In genomic region chr18:45540146-45540545, GRCh38 we compare ENCODE assay signal across 17 cellular contexts.
"Had no signal": no experiment of that assay in that cellular context is flagged by ENCODE, and none has a peak within 500 bp of the region (broad histone marks: within the 10 kb centered on the region; RNA-seq: fewer than 3 reads in every experiment).

No MANE protein-coding gene starts in this region.

- H3K36me3 Mint-ChIP-seq: neural progenitor cell; stimulated activated memory B cell treated with anti-CD40 and anti-IgM and Interleukin-4, amounts not matched to agents 10 μg/mL and 1 μg/mL and 100 μg/mL, for 72 hours had no signal

- H3K4me1 ChIP-seq: breast epithelium, neural progenitor cell, pancreas, thyroid gland had no signal

- H3K4me1 Mint-ChIP-seq: activated naive CD8-positive, alpha-beta T cell treated with anti-CD3 and anti-CD28 coated beads, Interleukin-2, amount 50 U/mL, for 24 hours; activated T-helper 17 cell treated with anti-CD3 and anti-CD28 coated beads, Interleukin-2, amount 50 U/mL, for 72 hours; neural progenitor cell; stimulated activated memory B cell treated with anti-CD40 and anti-IgM and Interleukin-4, amounts not matched to agents 10 μg/mL and 1 μg/mL and 100 μg/mL, for 72 hours had no signal

- H3K27me3 Mint-ChIP-seq: dendritic cell treated with granulocyte-macrophage colony-stimulating factor and Interleukin-4, amounts not matched to agents 40 ng/mL and 50 ng/mL, for 4 days had no signal

- ATAC-seq: activated naive CD8-positive, alpha-beta T cell treated with anti-CD3 and anti-CD28 coated beads, Interleukin-2, amount 50 U/mL, for 24 hours; activated T-helper 17 cell treated with anti-CD3 and anti-CD28 coated beads, Interleukin-2, amount 50 U/mL, for 72 hours; effector memory CD8-positive, alpha-beta T cell; pancreas; stimulated activated memory B cell treated with anti-CD40 and anti-IgM and Interleukin-4, amounts not matched to agents 10 μg/mL and 1 μg/mL and 100 μg/mL, for 72 hours had no signal

- DNase-seq: activated CD4-positive, alpha-beta T cell treated with anti-CD3 and anti-CD28 coated beads for 1 hour; activated CD4-positive, alpha-beta T cell treated with anti-CD3 and anti-CD28 coated beads, Interleukin-2, amount 50 U/mL, for 4 hours; activated naive CD4-positive, alpha-beta T cell treated with Interleukin-2 at 50 U/mL for 16 hours; activated naive CD8-positive, alpha-beta T cell treated with anti-CD3 and anti-CD28 coated beads, Interleukin-2, amount 50 U/mL, for 24 hours; activated T-cell treated with anti-CD3 and anti-CD28 coated beads for 4 hours; effector memory CD8-positive, alpha-beta T cell; head of caudate nucleus; left ventricle myocardium inferior; pancreas; stimulated activated CD4-positive, alpha-beta T cell treated with anti-CD3 and anti-CD28 coated beads, Interleukin-2, amount 100 ng/mL, for 48 hours; thyroid gland had no signal

- H3K36me3 ChIP-seq: breast epithelium, left ventricle myocardium inferior, neural progenitor cell, pancreas, thyroid gland had no signal

- H3K27ac Mint-ChIP-seq: activated naive CD8-positive, alpha-beta T cell treated with anti-CD3 and anti-CD28 coated beads, Interleukin-2, amount 50 U/mL, for 24 hours; activated T-helper 17 cell treated with anti-CD3 and anti-CD28 coated beads, Interleukin-2, amount 50 U/mL, for 72 hours; dendritic cell treated with granulocyte-macrophage colony-stimulating factor and Interleukin-4, amounts not matched to agents 40 ng/mL and 50 ng/mL, for 4 days; effector memory CD8-positive, alpha-beta T cell; neural progenitor cell; stimulated activated memory B cell treated with anti-CD40 and anti-IgM and Interleukin-4, amounts not matched to agents 10 μg/mL and 1 μg/mL and 100 μg/mL, for 72 hours had no signal

- H3K27ac ChIP-seq: breast epithelium, epithelial cell of prostate, left ventricle myocardium inferior, neural progenitor cell, pancreas, thyroid gland had no signal

- H3K4me3 ChIP-seq: breast epithelium, left ventricle myocardium inferior, neural progenitor cell, pancreas, thyroid gland had no signal

- H3K9ac ChIP-seq: neural progenitor cell had no signal

- H3K9me3 ChIP-seq: breast epithelium, pancreas, thyroid gland had no signal

- H3K4me3 Mint-ChIP-seq: activated naive CD8-positive, alpha-beta T cell treated with anti-CD3 and anti-CD28 coated beads, Interleukin-2, amount 50 U/mL, for 24 hours; activated T-helper 17 cell treated with anti-CD3 and anti-CD28 coated beads, Interleukin-2, amount 50 U/mL, for 72 hours; dendritic cell treated with granulocyte-macrophage colony-stimulating factor and Interleukin-4, amounts not matched to agents 40 ng/mL and 50 ng/mL, for 4 days; effector memory CD8-positive, alpha-beta T cell; neural progenitor cell; stimulated activated memory B cell treated with anti-CD40 and anti-IgM and Interleukin-4, amounts not matched to agents 10 μg/mL and 1 μg/mL and 100 μg/mL, for 72 hours had no signal

- H3K27me3 ChIP-seq: breast epithelium, neural progenitor cell, pancreas, thyroid gland had no signal
